25 cellular contexts compared by ENCODE assay signal in genomic region chr2:157185828-157186227, GRCh38.
DNase-seq lines count a peak whose midpoint lies in the region; ATAC-seq, FAIRE-seq and TF ChIP-seq lines count a peak whose summit lies in the region.
"Had no signal": no experiment of that assay in that cellular context is flagged by ENCODE, and none has a peak within 500 bp of the region (broad histone marks: within the 10 kb centered on the region; RNA-seq: fewer than 3 reads in every experiment).

No MANE protein-coding gene starts in this region.

- no peaks in the 10 kb centered on the region for H3K36me3 Mint-ChIP-seq in glutamatergic neuron (ENCODE audit: unreplicated experiment)
- H3K36me3 Mint-ChIP-seq: naive thymus-derived CD4-positive, alpha-beta T cell had no signal

- TF ChIP-seq CTCF in A549 (IDR thresholded peaks at IDR 0.05) (no peak), HCT116 (IDR thresholded peaks at IDR 0.05 in 2 of 3, conservative IDR thresholded peaks at IDR 0.05 in 1 of 3; ENCODE audit: borderline replicate concordance in 1 of 3, insufficient read depth in 1 of 3, low read depth in 2 of 3, low read length in 2 of 3) (no peak), cardiac fibroblast (IDR thresholded peaks at IDR 0.05; ENCODE audit: low read depth, low read length) (no peak), foreskin fibroblast (IDR thresholded peaks at IDR 0.05; ENCODE audit: low read depth, low read length) (no peak), glutamatergic neuron (IDR thresholded peaks at IDR 0.05; ENCODE audit: partially characterized antibody, unreplicated experiment) (no peak)

- H3K27me3 Mint-ChIP-seq in glutamatergic neuron (ENCODE audit: unreplicated experiment) = no peaks in the 10 kb centered on the region
- H3K27me3 Mint-ChIP-seq: activated B cell treated with CpG ODN at 0.5 μM for 24 hours had no signal

- DNase-seq in A549 (ENCODE audit: low read depth in 1 of 2, low spot score in 1 of 2) = no peak
- DNase-seq in HCT116 (ENCODE audit: low read depth, low spot score) = no peak
- peak; percentile 78 to 81 for DNase-seq in cardiac fibroblast (ENCODE audit: low read depth in 2 of 2)
- DNase-seq in foreskin fibroblast = peak; percentile 66 to 81
- DNase-seq in glutamatergic neuron = no peak
- DNase-seq in DMS 273 treated with DMSO at 0.1 percent for 48 hours (lab: John Stamatoyannopoulos, UW) = no peak
- DNase-seq: 8988T; activated B cell treated with CpG ODN at 0.5 μM for 24 hours; activated CD4-positive, alpha-beta T cell treated with anti-CD3 and anti-CD28 coated beads, Interleukin-2, amount 50 U/mL, for 48 hours; activated gamma-delta T cell; C1 segment of cervical spinal cord; dorsolateral prefrontal cortex; H7; Karpas-422; left cardiac atrium; naive thymus-derived CD4-positive, alpha-beta T cell; NCI-H187 treated with DMSO at 0.1 percent for 48 hours; NCI-H226; NCI-H748 treated with DMSO at 0.1 percent for 48 hours; right cardiac atrium; upper lobe of right lung had no signal

- POLR2A ChIA-PET in A549 (lab: Yijun Ruan, JAX) (no interaction called here), HCT116 (lab: Charles Lee) (no interaction called here)

- ATAC-seq in A549 = no peak
- no peak for ATAC-seq in HCT116
- ATAC-seq in GM18868 (IDR thresholded peaks at IDR 0.05; ENCODE audit: unreplicated experiment) = no peak
- no peak for ATAC-seq in GM18511 (IDR thresholded peaks at IDR 0.05; ENCODE audit: unreplicated experiment)
- ATAC-seq: left cardiac atrium; naive thymus-derived CD4-positive, alpha-beta T cell; right cardiac atrium; upper lobe of right lung had no signal

- H3K4me1 Mint-ChIP-seq in glutamatergic neuron (ENCODE audit: low read depth, unreplicated experiment) = no peaks in the 10 kb centered on the region
- H3K4me1 Mint-ChIP-seq: activated B cell treated with CpG ODN at 0.5 μM for 24 hours had no signal

- no peak overlapping the region for H3K4me3 Mint-ChIP-seq in glutamatergic neuron (ENCODE audit: unreplicated experiment)
- H3K4me3 Mint-ChIP-seq: activated B cell treated with CpG ODN at 0.5 μM for 24 hours; naive thymus-derived CD4-positive, alpha-beta T cell; T-helper 2 cell treated with Interferon-gamma antibody and Interleukin-4, amounts not matched to agents 5 μg/mL and 100 μg/mL, for 36 hours had no signal

- H3K27ac ChIP-seq in A549 (peak overlapping the region; percentile 18 to 55; a peak in 4 of 6 replicates), HCT116 (ENCODE audit: low read depth, low read length) (no peak overlapping the region)
- H3K27ac ChIP-seq: dorsolateral prefrontal cortex, upper lobe of right lung had no signal

- no peak for TF ChIP-seq POLR2A in A549 (IDR thresholded peaks at IDR 0.05; ENCODE audit: low read length)
- no peak for TF ChIP-seq POLR2A in HCT116 (IDR thresholded peaks at IDR 0.05; ENCODE audit: borderline replicate concordance, extremely low read depth, insufficient read depth, insufficient read length)

- WGBS in A549 (ENCODE audit: missing lambda C conversion rate) = 83% methylated on average over 1 of the region's 1 CpG

- H2AFZ ChIP-seq in HCT116 (ENCODE audit: low read depth, low read length, poor library complexity, severe bottlenecking) = peak overlapping the region; percentile 35

- BruUV-seq in HCT116 (replicated peaks; lab: Mats Ljungman, UMichigan) = no TSS peak

- no peaks in the 10 kb centered on the region for H4K20me1 ChIP-seq in HCT116 (ENCODE audit: insufficient read depth)

- intact Hi-C loops in HCT116 (cut with micrococcal nuclease) = no loop called here

- no peaks in the 10 kb centered on the region for H3K79me2 ChIP-seq in HCT116 (ENCODE audit: insufficient read depth, low read length)

- H3K4me3 ChIP-seq in A549 = no peak overlapping the region
- H3K4me3 ChIP-seq in HCT116 (replicated peaks in 1 of 2; ENCODE audit: low read depth in 1 of 2, low read length in 2 of 2) = no peak overlapping the region
- H3K4me3 ChIP-seq in cardiac fibroblast (replicated peaks in 1 of 2; ENCODE audit: low read depth in 2 of 2, low read length in 2 of 2) = no peak overlapping the region
- no peak overlapping the region for H3K4me3 ChIP-seq in foreskin fibroblast (ENCODE audit: low read depth in 1 of 2, low read length in 2 of 2)
- H3K4me3 ChIP-seq: dorsolateral prefrontal cortex, upper lobe of right lung had no signal

- peak in 1 of 2 experiments; percentile 28; a peak in 1 of 5 replicates for TF ChIP-seq RAD21 in A549 (conservative IDR thresholded peaks at IDR 0.05 in 1 of 2, IDR thresholded peaks at IDR 0.05 in 1 of 2)
- TF ChIP-seq RAD21 in HCT116 (IDR thresholded peaks at IDR 0.05; ENCODE audit: low read depth) = peak; percentile 35

- no peaks in the 10 kb centered on the region for H3K27me3 ChIP-seq in HCT116 (ENCODE audit: insufficient read depth, low read length)
- H3K27me3 ChIP-seq: dorsolateral prefrontal cortex, upper lobe of right lung had no signal

- H3K36me3 ChIP-seq in HCT116 (ENCODE audit: control insufficient read depth in 1 of 2, insufficient read depth in 2 of 2, low read length in 2 of 2) = no peaks in the 10 kb centered on the region
- H3K36me3 ChIP-seq: upper lobe of right lung had no signal

- H3K4me2 ChIP-seq in A549 (no peak overlapping the region), HCT116 (ENCODE audit: low read length) (no peak overlapping the region)

- no peak overlapping the region for H3K27ac Mint-ChIP-seq in glutamatergic neuron (ENCODE audit: unreplicated experiment)
- H3K27ac Mint-ChIP-seq: activated B cell treated with CpG ODN at 0.5 μM for 24 hours; naive thymus-derived CD4-positive, alpha-beta T cell; T-helper 2 cell treated with Interferon-gamma antibody and Interleukin-4, amounts not matched to agents 5 μg/mL and 100 μg/mL, for 36 hours had no signal

- RAD21 ChIA-PET in HCT116 (lab: Charles Lee; ENCODE audit: low non-redundant PET in 1 of 2, low total read pairs in 2 of 2, uncharacterized antibody in 2 of 2, unreplicated experiment in 2 of 2) = no interaction called here

- H3K4me1 ChIP-seq in A549 (peaks cover 26% of the 10 kb centered on the region), HCT116 (ENCODE audit: control insufficient read depth in 1 of 2, insufficient read depth in 2 of 2, low read length in 2 of 2) (peaks cover 0 to 9% of the 10 kb centered on the region in 2 experiments; a peak in 2 of 4 replicates)

- TF ChIP-seq EP300 in A549 (IDR thresholded peaks at IDR 0.05) = no peak

- no peak overlapping the region for H3K9ac ChIP-seq in HCT116 (ENCODE audit: low read length)

- CTCF ChIA-PET in A549 (lab: Yijun Ruan, JAX) (no interaction called here), HCT116 (lab: Charles Lee) (no interaction called here)

- FAIRE-seq in A549 (lab: Jason Lieb, UNC) = no peak
- FAIRE-seq: endothelial cell of umbilical vein had no signal

- H3K9me3 ChIP-seq in A549 (0 out of 3 replicates have a peak, but pooled peaks cover 5% of the 10 kb centered on the region), HCT116 (ENCODE audit: control insufficient read depth in 1 of 2, insufficient read depth in 1 of 2, low read depth in 1 of 2, low read length in 2 of 2) (no peaks in the 10 kb centered on the region)
- H3K9me3 ChIP-seq: upper lobe of right lung had no signal

- H3K9me2 ChIP-seq in HCT116 (ENCODE audit: insufficient read depth) = no peaks in the 10 kb centered on the region

- no peaks in the 10 kb centered on the region for H3K9me3 Mint-ChIP-seq in glutamatergic neuron (ENCODE audit: unreplicated experiment)
- H3K9me3 Mint-ChIP-seq: activated B cell treated with CpG ODN at 0.5 μM for 24 hours; naive thymus-derived CD4-positive, alpha-beta T cell; T-helper 2 cell treated with Interferon-gamma antibody and Interleukin-4, amounts not matched to agents 5 μg/mL and 100 μg/mL, for 36 hours had no signal

TF ChIP-seq in A549, 52 proteins besides CTCF, POLR2A, EP300 and RAD21:
- TF ChIP-seq NPAS2 (CRISPR knock-in tag; IDR thresholded peaks at IDR 0.05; ENCODE audit: borderline replicate concordance) (no peak), USF2 (IDR thresholded peaks at IDR 0.05) (no peak), HOXA7 (CRISPR knock-in tag; IDR thresholded peaks at IDR 0.05) (no peak)
TF ChIP-seq in A549: peak in this region for 0.

TF ChIP-seq in HCT116, 20 proteins besides CTCF, POLR2A, EP300 and RAD21 (continues in another document):
- TF ChIP-seq JUND (IDR thresholded peaks at IDR 0.05) (no peak), REST (IDR thresholded peaks at IDR 0.05; ENCODE audit: low read depth) (no peak), EZH2 (IDR thresholded peaks at IDR 0.05) (no peak), POLR2AphosphoS5 (IDR thresholded peaks at IDR 0.05; ENCODE audit: low read depth, low read length) (no peak), MAX (IDR thresholded peaks at IDR 0.05) (no peak), ELF1 (IDR thresholded peaks at IDR 0.05; ENCODE audit: borderline replicate concordance, low read depth) (no peak), TCF7L2 (IDR thresholded peaks at IDR 0.05; ENCODE audit: borderline replicate concordance, extremely low read depth, insufficient read depth, insufficient read length) (no peak), EZH2phosphoT487 (IDR thresholded peaks at IDR 0.05; ENCODE audit: borderline replicate concordance) (no peak), EGR1 (IDR thresholded peaks at IDR 0.05; ENCODE audit: low read depth) (no peak)

Comparison
In these comparisons a context has a peak if more than half of its experiments do, and no peak if none do; other contexts are left out.
1. DNase-seq: peak in cardiac fibroblast (2 of 2) and foreskin fibroblast (2 of 2); none in A549 (0 of 2), HCT116 (single experiment), glutamatergic neuron (single experiment) and DMS 273 treated with DMSO at 0.1 percent for 48 hours (single experiment).